In genomic region chr7:55486172-55486550, GRCh38 we compare ENCODE assay signal across 24 cellular contexts.
"Had no signal": no experiment of that assay in that cellular context is flagged by ENCODE, and none has a peak within 500 bp of the region (broad histone marks: within the 10 kb centered on the region; RNA-seq: fewer than 3 reads in every experiment).

No MANE protein-coding gene starts in this region.

- H3K4me3 Mint-ChIP-seq: activated naive CD4-positive, alpha-beta T cell treated with anti-CD3 and anti-CD28 coated beads, Interleukin-2, amount 50 U/mL, for 24 hours; activated T-cell treated with anti-CD3 and anti-CD28 coated beads, Interleukin-2, amount 50 U/mL, for 72 hours; dendritic cell treated with granulocyte-macrophage colony-stimulating factor and Interleukin-4, amounts not matched to agents 40 ng/mL and 50 ng/mL, for 4 days; naive thymus-derived CD8-positive, alpha-beta T cell had no signal

- H3K9me3 Mint-ChIP-seq: activated naive CD4-positive, alpha-beta T cell treated with anti-CD3 and anti-CD28 coated beads, Interleukin-2, amount 50 U/mL, for 24 hours; activated T-cell treated with anti-CD3 and anti-CD28 coated beads, Interleukin-2, amount 50 U/mL, for 72 hours; dendritic cell treated with granulocyte-macrophage colony-stimulating factor and Interleukin-4, amounts not matched to agents 40 ng/mL and 50 ng/mL, for 4 days; naive thymus-derived CD8-positive, alpha-beta T cell had no signal

- H3K4me1 ChIP-seq: adrenal gland, ascending aorta, foreskin keratinocyte, lower lobe of right lung, upper lobe of left lung had no signal

- DNase-seq: activated CD4-positive, alpha-beta T cell treated with anti-CD3 and anti-CD28 coated beads, Interleukin-2, amount 50 U/mL, for 4 hours; activated CD4-positive, CD25-positive, alpha-beta regulatory T cell; activated effector memory CD4-positive, alpha-beta T cell treated with anti-CD3 and anti-CD28 coated beads, Interleukin-2, amount 50 U/mL, for 16 hours; activated T-cell treated with anti-CD3 and anti-CD28 coated beads, Interleukin-2, amount 50 U/mL, for 72 hours; adrenal gland; brain microvascular endothelial cell; caudate nucleus; effector CD4-positive, alpha-beta T cell; foreskin keratinocyte; lower lobe of right lung; naive thymus-derived CD8-positive, alpha-beta T cell; stimulated activated CD4-positive, alpha-beta T cell treated with anti-CD3 and anti-CD28 coated beads, Interleukin-15, amount 100 ng/mL, for 24 hours; stimulated activated naive CD4-positive, alpha-beta T cell treated with Interleukin-2 at 50 U/mL for 16 hours; T-helper 1 cell; T-helper 9 cell; upper lobe of left lung had no signal

- H3K27me3 Mint-ChIP-seq: activated naive CD4-positive, alpha-beta T cell treated with anti-CD3 and anti-CD28 coated beads, Interleukin-2, amount 50 U/mL, for 24 hours; dendritic cell treated with granulocyte-macrophage colony-stimulating factor and Interleukin-4, amounts not matched to agents 40 ng/mL and 50 ng/mL, for 4 days; naive thymus-derived CD8-positive, alpha-beta T cell; progenitor cell of endocrine pancreas had no signal

- H3K27me3 ChIP-seq: adrenal gland, ascending aorta, brain microvascular endothelial cell, foreskin keratinocyte, sigmoid colon, upper lobe of left lung had no signal

- H3K27ac Mint-ChIP-seq: dendritic cell treated with granulocyte-macrophage colony-stimulating factor and Interleukin-4, amounts not matched to agents 40 ng/mL and 50 ng/mL, for 4 days; progenitor cell of endocrine pancreas had no signal

- H3K27ac ChIP-seq: adrenal gland, ascending aorta, brain microvascular endothelial cell, foreskin keratinocyte, lower lobe of right lung, sigmoid colon, thoracic aorta, upper lobe of left lung had no signal

- ATAC-seq: activated T-cell treated with anti-CD3 and anti-CD28 coated beads, Interleukin-2, amount 50 U/mL, for 72 hours; foreskin keratinocyte; left lobe of liver; naive thymus-derived CD8-positive, alpha-beta T cell had no signal

- H3K9me3 ChIP-seq: adrenal gland, ascending aorta, lower lobe of right lung, sigmoid colon, thoracic aorta, upper lobe of left lung had no signal

- H3K4me2 ChIP-seq: smooth muscle cell had no signal

- H3K4me3 ChIP-seq: adrenal gland, ascending aorta, lower lobe of right lung, sigmoid colon, smooth muscle cell, thoracic aorta, upper lobe of left lung had no signal
